ENCODE assay signal across 18 cellular contexts in the genomic region with DNA sequence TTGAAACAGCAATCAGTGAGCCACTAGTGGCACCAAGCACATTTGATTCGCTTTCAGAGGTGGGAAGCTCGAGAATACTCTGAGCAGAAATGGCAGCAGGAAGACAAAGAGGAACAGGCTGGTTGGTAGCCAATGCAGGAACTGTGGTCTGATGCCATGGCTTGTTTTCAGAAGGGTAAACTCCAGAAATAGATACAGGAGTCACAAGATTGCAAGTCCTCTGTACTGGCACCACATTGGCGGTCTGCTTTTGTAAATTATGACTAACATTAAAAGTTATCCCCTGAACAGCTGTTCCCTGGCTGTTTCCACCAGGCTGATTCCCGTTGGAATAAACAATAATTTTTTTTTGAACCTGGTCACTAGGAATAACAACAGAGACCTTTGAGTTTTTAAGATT. TPM values are rescaled to one million over a fixed set of nuclear protein-coding genes. Genes with fewer than 3 reads are reported as not detected.
DNase-seq lines count a peak whose midpoint lies in the region; ATAC-seq and TF ChIP-seq lines count a peak whose summit lies in the region.
"Had no signal": no experiment of that assay in that cellular context is flagged by ENCODE, and none has a peak within 500 bp of the region (broad histone marks: within the 10 kb centered on the region; RNA-seq: fewer than 3 reads in every experiment).

No MANE protein-coding gene starts in this region.

- no peak for TF ChIP-seq EP300 in gastroesophageal sphincter (IDR thresholded peaks at IDR 0.05)

- peak overlapping the region in 10 of 11 experiments; percentile 10 to 54 (median 40); a peak in 18 of 22 replicates for H3K4me2 ChIP-seq in BLaER1 treated with 17β-estradiol and CSF1 and Interleukin-3, amounts not matched to agents 10 nM and 100 nM
- H3K4me2 ChIP-seq in PC-9, result no peak overlapping the region

- H3K27ac ChIP-seq in BLaER1 treated with 17β-estradiol and CSF1 and Interleukin-3, amounts not matched to agents 10 nM and 100 nM, result peak overlapping the region in 4 of 11 experiments; percentile 0 to 35 (median 6); a peak in 5 of 22 replicates
- H3K27ac ChIP-seq in gastroesophageal sphincter (peak overlapping the region; percentile 53 to 70 (median 64)), PC-9 (no peak overlapping the region), coronary artery (no peak overlapping the region)
- H3K27ac ChIP-seq: HL-60, tibial nerve had no signal

- peak; percentile 81 for ATAC-seq in gastroesophageal sphincter
- ATAC-seq: T-cell had no signal

- H3K4me3 ChIP-seq in BLaER1 treated with 17β-estradiol and CSF1 and Interleukin-3, amounts not matched to agents 10 nM and 100 nM, result no peak overlapping the region
- H3K4me3 ChIP-seq in gastroesophageal sphincter (no peak overlapping the region), PC-9 (no peak overlapping the region), coronary artery (no peak overlapping the region)
- H3K4me3 ChIP-seq: lung, tibial nerve had no signal

- H3K27me3 ChIP-seq in BLaER1 treated with 17β-estradiol and CSF1 and Interleukin-3, amounts not matched to agents 10 nM and 100 nM, result no peaks in the 10 kb centered on the region
- H3K27me3 ChIP-seq in gastroesophageal sphincter (no peaks in the 10 kb centered on the region), PC-9 (ENCODE audit: insufficient read depth, low read depth) (no peaks in the 10 kb centered on the region)
- H3K27me3 ChIP-seq: tibial nerve had no signal

- 39 to 51% methylated on average over 3 to 4 of the region's 4 CpGs for WGBS in gastroesophageal sphincter (ENCODE audit: low coverage in 1 of 2), 2 donors

- H3K9ac ChIP-seq in BLaER1 treated with 17β-estradiol and CSF1 and Interleukin-3, amounts not matched to agents 10 nM and 100 nM, result no peak overlapping the region

- POLR2A ChIA-PET in PC-9 (lab: Charles Lee; ENCODE audit: unreplicated experiment), result no interaction called here

- H3K9me2 ChIP-seq in PC-9 (ENCODE audit: insufficient read depth), result no peaks in the 10 kb centered on the region

- H3K36me3 ChIP-seq in BLaER1 treated with 17β-estradiol and CSF1 and Interleukin-3, amounts not matched to agents 10 nM and 100 nM, result peaks cover 48 to 98% (median 78%) of the 10 kb centered on the region in 11 experiments
- peaks cover 0 to 58% of the 10 kb centered on the region in 2 donors for H3K36me3 ChIP-seq in gastroesophageal sphincter
- H3K36me3 ChIP-seq in PC-9 (ENCODE audit: low read depth), result no peaks in the 10 kb centered on the region; the same call in 1 of the 2 replicates

- DNase-seq in NCI-H2171 treated with DMSO at 0.1 percent for 48 hours (lab: John Stamatoyannopoulos, UW) (peak; percentile 64), non-pigmented ciliary epithelial cell (ENCODE audit: low read depth) (peak; percentile 41), SK-N-DZ (ENCODE audit: low spot score) (no peak), NCI-H2227 (lab: John Stamatoyannopoulos, UW; ENCODE audit: unreplicated experiment) (no peak), PC-9 (no peak), coronary artery (ENCODE audit: low spot score) (no peak)
- DNase-seq: activated CD8-positive, alpha-beta memory T cell treated with anti-CD3 and anti-CD28 coated beads, Interleukin-2, amount 50 U/mL, for 4 hours; activated naive CD8-positive, alpha-beta T cell treated with anti-CD3 and anti-CD28 coated beads for 36 hours; erythroblast; HFFc6; NCI-H2227 treated with DMSO at 0.1 percent for 48 hours; stimulated activated CD4-positive, alpha-beta T cell treated with anti-CD3 and anti-CD28 coated beads, Interleukin-15, amount 100 ng/mL, for 24 hours; T-cell had no signal

- no peak for TF ChIP-seq CTCF in gastroesophageal sphincter (IDR thresholded peaks at IDR 0.05)
- TF ChIP-seq CTCF in PC-9 (conservative IDR thresholded peaks at IDR 0.05), result no peak
- no peak for TF ChIP-seq CTCF in coronary artery (IDR thresholded peaks at IDR 0.05)

- no peak for TF ChIP-seq POLR2A in gastroesophageal sphincter (IDR thresholded peaks at IDR 0.05)

- peaks cover 0 to 30% (median 22%) of the 10 kb centered on the region in 10 experiments; a peak in 17 of 20 replicates for H3K4me1 ChIP-seq in BLaER1 treated with 17β-estradiol and CSF1 and Interleukin-3, amounts not matched to agents 10 nM and 100 nM
- peaks cover 0 to 39% (median 0%) of the 10 kb centered on the region in 3 donors for H3K4me1 ChIP-seq in gastroesophageal sphincter
- H3K4me1 ChIP-seq in PC-9 (replicated peaks; ENCODE audit: insufficient read depth), result no peaks in the 10 kb centered on the region
- H3K4me1 ChIP-seq: tibial nerve had no signal

- no peak overlapping the region for H2AFZ ChIP-seq in PC-9

- BruUV-seq in PC-9 (replicated peaks; lab: Mats Ljungman, UMichigan), result no TSS peak

- intact Hi-C loops in PC-9 (cut with micrococcal nuclease; ENCODE audit: unreplicated experiment), result no loop called here

- H4K20me1 ChIP-seq in BLaER1 treated with 17β-estradiol and CSF1 and Interleukin-3, amounts not matched to agents 10 nM and 100 nM, result no peaks in the 10 kb centered on the region
- no peaks in the 10 kb centered on the region for H4K20me1 ChIP-seq in PC-9 (ENCODE audit: insufficient read depth)

- peaks cover 0 to 5% (median 0%) of the 10 kb centered on the region in 11 experiments; a peak in 2 of 22 replicates for H3K9me3 ChIP-seq in BLaER1 treated with 17β-estradiol and CSF1 and Interleukin-3, amounts not matched to agents 10 nM and 100 nM (replicated peaks in 1 of 11)
- H3K9me3 ChIP-seq in gastroesophageal sphincter, result no peaks in the 10 kb centered on the region
- H3K9me3 ChIP-seq in PC-9 (ENCODE audit: insufficient read depth, low read depth), result no peaks in the 10 kb centered on the region
- H3K9me3 ChIP-seq: tibial nerve had no signal

- CTCF ChIA-PET in PC-9 (lab: Charles Lee), result no interaction called here

- H3K79me2 ChIP-seq in PC-9 (ENCODE audit: low read depth), result no peaks in the 10 kb centered on the region

- H3F3A ChIP-seq in PC-9 (ENCODE audit: insufficient read depth, low read depth), result no peaks in the 10 kb centered on the region

RNA-seq across cellular contexts. Expression of a gene that starts 35.5 kb away (rescaled TPM):
- total RNA-seq in gastroesophageal sphincter (10 to 100 TPM; 27.3 to 33.2 (median 29.6) TPM), PC-9 (2021) (7.1 and 12.8 TPM in 2 replicates)
- polyA plus RNA-seq in SK-N-DZ (2014; cell fraction: cytosol; rRNA removed), result 4.6 and 5.8 TPM in 2 replicates
- polyA plus RNA-seq in SK-N-DZ (2014; cell fraction: nucleus; rRNA removed), result 1.7 and 3.5 TPM in 2 replicates

Comparison
In these comparisons a context has a peak if more than half of its experiments do, and no peak if none do; other contexts are left out.
1. H3K27ac ChIP-seq: peak in gastroesophageal sphincter (4 of 4); none in PC-9 (single experiment) and coronary artery (0 of 2).
2. DNase-seq: peak in NCI-H2171 treated with DMSO at 0.1 percent for 48 hours (single experiment) and non-pigmented ciliary epithelial cell (single experiment); none in SK-N-DZ (single experiment), NCI-H2227 (single experiment), PC-9 (0 of 2) and coronary artery (single experiment).